Comparison of ENCODE assay signal across 8 cellular contexts in the genomic region with DNA sequence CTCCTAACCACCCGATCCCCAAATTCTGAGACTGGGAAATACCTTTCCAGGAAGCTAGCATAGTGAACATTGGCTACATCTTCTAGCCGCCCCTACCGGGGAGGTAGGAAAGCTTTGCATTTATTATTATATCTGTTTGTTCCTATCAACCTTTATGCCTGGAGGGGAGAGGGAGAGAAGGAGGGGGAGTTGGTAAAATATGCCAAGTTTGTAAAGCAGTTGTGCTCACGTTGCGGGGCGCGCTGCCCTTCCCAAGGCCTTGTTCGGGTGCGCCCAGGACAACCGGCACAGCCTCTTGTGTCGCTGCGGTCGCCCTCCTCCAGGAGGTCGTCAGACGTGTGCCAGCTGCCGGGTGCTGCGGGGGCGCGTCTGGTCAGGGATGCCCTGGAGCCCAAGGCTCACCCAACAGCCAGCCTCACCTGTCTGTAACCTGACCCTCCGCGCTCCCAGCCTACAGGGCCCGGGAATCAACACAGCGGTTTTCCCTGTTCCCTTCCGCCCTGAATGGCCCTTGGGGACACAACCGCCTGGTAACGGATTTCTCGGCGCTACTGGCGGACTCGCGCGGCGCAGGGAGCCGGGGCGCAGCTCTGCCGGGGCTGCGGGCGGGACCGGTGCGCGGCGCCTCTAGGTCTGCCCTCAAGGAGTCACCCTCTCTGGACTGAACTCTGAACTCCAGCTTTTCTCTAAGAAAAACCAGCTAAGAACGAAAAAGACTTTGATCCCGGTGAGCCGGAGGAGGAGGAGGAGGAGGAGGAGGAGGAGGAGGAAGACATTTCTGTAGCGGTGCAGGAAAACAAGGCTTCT. TPM values are rescaled to one million over a fixed set of nuclear protein-coding genes. Genes with fewer than 3 reads are reported as not detected.
DNase-seq lines count a peak whose midpoint lies in the region; ATAC-seq, FAIRE-seq and TF ChIP-seq lines count a peak whose summit lies in the region.

No MANE protein-coding gene starts in this region.

- peak overlapping the region; percentile 36 for H3K4me3 ChIP-seq in bronchial epithelial cell (ENCODE audit: low read depth, low read length)

- peaks cover 9 to 23% (median 19%) of the 10 kb centered on the region in 3 donors for H3K4me1 Mint-ChIP-seq in naive B cell

- TF ChIP-seq CTCF in bronchial epithelial cell (IDR thresholded peaks at IDR 0.05; ENCODE audit: insufficient read depth, low read length, severe bottlenecking), result no peak

- no peaks in the 10 kb centered on the region for H3K27me3 ChIP-seq in bronchial epithelial cell (ENCODE audit: control insufficient read depth, insufficient read depth, low read length)

- DNase-seq in DMS53 (lab: John Stamatoyannopoulos, UW), result peak; percentile 96
- peak; percentile 21 for DNase-seq in NCI-H187 treated with DMSO at 0.1 percent for 48 hours (lab: John Stamatoyannopoulos, UW)
- DNase-seq in bronchial epithelial cell (ENCODE audit: low read depth), result no peak
- no peak for DNase-seq in naive B cell
- DNase-seq in medulla oblongata (ENCODE audit: extremely low spot score), result no peak
- DNase-seq in SW 1271 (lab: John Stamatoyannopoulos, UW), result no peak
- no peak for DNase-seq in middle frontal gyrus (ENCODE audit: extremely low spot score, low spot score)

- peak overlapping the region in 1 of 6 donors; percentile 73 for H3K27ac Mint-ChIP-seq in naive B cell

- no peak for FAIRE-seq in bronchial epithelial cell (lab: Jason Lieb, UNC)

- peaks cover 0 to 8% (median 3%) of the 10 kb centered on the region in 7 donors for H3K9me3 Mint-ChIP-seq in naive B cell

- no peak for ATAC-seq in naive B cell (ENCODE audit: low read depth in 2 of 2)
- ATAC-seq in HG03045 (IDR thresholded peaks at IDR 0.05; ENCODE audit: unreplicated experiment), result no peak

- H3K36me3 ChIP-seq in bronchial epithelial cell (ENCODE audit: control insufficient read depth, insufficient read depth, low read length), result no peaks in the 10 kb centered on the region

- H3K36me3 Mint-ChIP-seq in naive B cell, result peaks cover 0 to 4% of the 10 kb centered on the region in 2 donors

- peak overlapping the region; percentile 48 to 87 (median 76) for H3K4me3 Mint-ChIP-seq in naive B cell

- H3K27me3 Mint-ChIP-seq in naive B cell, result peaks cover 51 to 77% (median 54%) of the 10 kb centered on the region in 3 donors

RNA-seq across cellular contexts. Expression of a gene that starts 1.1 kb away (rescaled TPM):
- 27.6 and 28.5 TPM in 2 replicates for total RNA-seq in bronchial epithelial cell
- not detected for polyA plus RNA-seq in naive B cell (ENCODE audit: low read depth in 6 of 6)

Comparison
In these comparisons a context has a peak if more than half of its experiments do, and no peak if none do; other contexts are left out.
1. DNase-seq: peak in DMS53 (single experiment) and NCI-H187 treated with DMSO at 0.1 percent for 48 hours (single experiment); none in bronchial epithelial cell (single experiment), naive B cell (single experiment), medulla oblongata (single experiment), SW 1271 (0 of 2) and middle frontal gyrus (single experiment).